In genomic region chrX:10110316-10110932, GRCh38 we compare ENCODE assay signal across 10 cellular contexts. TPM values are rescaled to one million over a fixed set of nuclear protein-coding genes. Genes with fewer than 3 reads are reported as not detected.
DNase-seq lines count a peak whose midpoint lies in the region; ATAC-seq, FAIRE-seq and TF ChIP-seq lines count a peak whose summit lies in the region.
"Had no signal": no experiment of that assay in that cellular context is flagged by ENCODE, and none has a peak within 500 bp of the region (broad histone marks: within the 10 kb centered on the region; RNA-seq: fewer than 3 reads in every experiment).

No MANE protein-coding gene starts in this region.

- H3K4me1 Mint-ChIP-seq in CD8-positive, alpha-beta T cell (ENCODE audit: low read depth), result peaks cover 77% of the 10 kb centered on the region
- peaks cover 5% of the 10 kb centered on the region for H3K4me1 Mint-ChIP-seq in HFFc6 (ENCODE audit: low read depth)
- H3K4me1 Mint-ChIP-seq in astrocyte (ENCODE audit: low read depth, unreplicated experiment), result no peaks in the 10 kb centered on the region

- DNase-seq in CD8-positive, alpha-beta T cell, result peak in 1 of 7 experiments; percentile 33
- no peak for DNase-seq in HFFc6
- no peak for DNase-seq in astrocyte (ENCODE audit: low read depth)
- no peak for DNase-seq in prostate gland (ENCODE audit: low spot score)
- DNase-seq in cortex of kidney (lab: John Stamatoyannopoulos, UW), result no peak

- no peaks in the 10 kb centered on the region for H3K36me3 ChIP-seq in CD8-positive, alpha-beta T cell (ENCODE audit: insufficient read depth, low read length)
- H3K36me3 ChIP-seq in astrocyte (ENCODE audit: insufficient read depth, low read length), result no peaks in the 10 kb centered on the region
- no peaks in the 10 kb centered on the region for H3K36me3 ChIP-seq in prostate gland

- H3K27me3 ChIP-seq in CD8-positive, alpha-beta T cell (ENCODE audit: insufficient read depth, low read length), result no peaks in the 10 kb centered on the region
- H3K27me3 ChIP-seq in astrocyte (ENCODE audit: insufficient read depth, low read length) (no peaks in the 10 kb centered on the region), prostate gland (replicated peaks; ENCODE audit: insufficient read depth) (no peaks in the 10 kb centered on the region)

- no peaks in the 10 kb centered on the region for H3K79me2 ChIP-seq in astrocyte (ENCODE audit: insufficient read depth, low read length)
- H3K79me2 ChIP-seq: parathyroid adenoma had no signal

- TF ChIP-seq CTCF in CD8-positive, alpha-beta T cell (IDR thresholded peaks at IDR 0.05), result no peak
- no peak for TF ChIP-seq CTCF in HFFc6 (IDR thresholded peaks at IDR 0.05)
- TF ChIP-seq CTCF in astrocyte (IDR thresholded peaks at IDR 0.05; ENCODE audit: insufficient read depth, low read depth, low read length), result no peak
- no peak for TF ChIP-seq CTCF in prostate gland (IDR thresholded peaks at IDR 0.05)

- no peak overlapping the region for H2AFZ ChIP-seq in astrocyte (ENCODE audit: low read depth, low read length)
- H2AFZ ChIP-seq: parathyroid adenoma had no signal

- H3K9me3 ChIP-seq in CD8-positive, alpha-beta T cell (ENCODE audit: low read length), result no peaks in the 10 kb centered on the region
- no peaks in the 10 kb centered on the region for H3K9me3 ChIP-seq in astrocyte (ENCODE audit: insufficient read depth, low read depth, low read length)
- no peaks in the 10 kb centered on the region for H3K9me3 ChIP-seq in prostate gland

- TF ChIP-seq POLR2A in prostate gland (IDR thresholded peaks at IDR 0.05), result no peak

- H3K9me3 Mint-ChIP-seq in CD8-positive, alpha-beta T cell, result no peaks in the 10 kb centered on the region
- no peaks in the 10 kb centered on the region for H3K9me3 Mint-ChIP-seq in HFFc6
- no peaks in the 10 kb centered on the region for H3K9me3 Mint-ChIP-seq in astrocyte (ENCODE audit: unreplicated experiment)

- H4K20me1 ChIP-seq in astrocyte (ENCODE audit: insufficient read depth, low read length), result no peaks in the 10 kb centered on the region

- peak; percentile 2 for ATAC-seq in CD8-positive, alpha-beta T cell
- ATAC-seq in HG02759 (IDR thresholded peaks at IDR 0.05; ENCODE audit: unreplicated experiment) (no peak), HG03442 (IDR thresholded peaks at IDR 0.05; ENCODE audit: unreplicated experiment) (no peak), HG03521 (IDR thresholded peaks at IDR 0.05; ENCODE audit: unreplicated experiment) (no peak)

- H3K4me3 ChIP-seq in CD8-positive, alpha-beta T cell (ENCODE audit: low read depth, low read length), result peak overlapping the region; percentile 55
- H3K4me3 ChIP-seq in astrocyte (ENCODE audit: insufficient read depth, low read depth, low read length), result no peak overlapping the region
- no peak overlapping the region for H3K4me3 ChIP-seq in prostate gland

- H3K4me2 ChIP-seq in astrocyte (ENCODE audit: low read length), result no peak overlapping the region

- H3K27ac Mint-ChIP-seq in CD8-positive, alpha-beta T cell, result peak overlapping the region; percentile 100
- H3K27ac Mint-ChIP-seq in HFFc6, result peak overlapping the region; percentile 22; the same call in 1 of the 2 replicates
- H3K27ac Mint-ChIP-seq in astrocyte (ENCODE audit: unreplicated experiment), result no peak overlapping the region

- no peak overlapping the region for H3K9ac ChIP-seq in astrocyte (ENCODE audit: low read length)
- H3K9ac ChIP-seq: parathyroid adenoma had no signal

- H3K4me1 ChIP-seq in CD8-positive, alpha-beta T cell (ENCODE audit: insufficient read depth, low read length), result peaks cover 75% of the 10 kb centered on the region
- H3K4me1 ChIP-seq in astrocyte (ENCODE audit: insufficient read depth, low read length) (no peaks in the 10 kb centered on the region), prostate gland (replicated peaks) (no peaks in the 10 kb centered on the region)
- H3K4me1 ChIP-seq: parathyroid adenoma had no signal

- FAIRE-seq in astrocyte (lab: Jason Lieb, UNC), result peak; percentile 52

- no peaks in the 10 kb centered on the region for H3K27me3 Mint-ChIP-seq in CD8-positive, alpha-beta T cell (ENCODE audit: low read depth)
- H3K27me3 Mint-ChIP-seq in HFFc6 (ENCODE audit: insufficient read depth) (no peaks in the 10 kb centered on the region; the same call in 1 of the 2 replicates), astrocyte (ENCODE audit: low read depth, unreplicated experiment) (no peaks in the 10 kb centered on the region)

- CTCF ChIA-PET in CD8-positive, alpha-beta T cell (lab: Charles Lee), result interaction anchor here (0.9 to 4.3 kb wide), 11 partner anchors 9 to 115 kb away, joined by 3 to 32 read pairs (median 7); no protein-coding TSS in a partner anchor

- H3K4me3 Mint-ChIP-seq in CD8-positive, alpha-beta T cell, result peak overlapping the region; percentile 89
- H3K4me3 Mint-ChIP-seq in HFFc6 (no peak overlapping the region), astrocyte (ENCODE audit: unreplicated experiment) (no peak overlapping the region)

- WGBS in prostate gland, result 79% methylated on average over 14 of the region's 16 CpGs

- POLR2A ChIA-PET in CD8-positive, alpha-beta T cell (lab: Charles Lee), result interaction anchor here (0.9 to 2.7 kb wide), 12 partner anchors 9 to 98 kb away, joined by 3 to 34 read pairs (median 4); no protein-coding TSS in a partner anchor

- intact Hi-C loops in CD8-positive, alpha-beta T cell (cut with DNase I, micrococcal nuclease), result loop anchor here (2.0 to 10.0 kb wide), 3 partner anchors 96 to 1644 kb away; partner anchors contain the start of gene MSL3 (in 1 of the 2)
- intact Hi-C loops in prostate gland (cut with DNase I), result loop anchor here (10.0 kb wide), 2 partner anchors 226 to 1296 kb away; no protein-coding TSS in a partner anchor

- H3K36me3 Mint-ChIP-seq in CD8-positive, alpha-beta T cell, result peaks cover 9% of the 10 kb centered on the region
- H3K36me3 Mint-ChIP-seq in HFFc6 (ENCODE audit: low read depth) (no peaks in the 10 kb centered on the region; the same call in 1 of the 2 replicates), astrocyte (ENCODE audit: low read depth, unreplicated experiment) (peaks cover 5% of the 10 kb centered on the region)

- peak overlapping the region; percentile 77 for H3K27ac ChIP-seq in CD8-positive, alpha-beta T cell (ENCODE audit: low read depth, low read length)
- H3K27ac ChIP-seq in astrocyte (ENCODE audit: low read depth, low read length) (no peak overlapping the region), prostate gland (peak overlapping the region; percentile 23 to 45)
- H3K27ac ChIP-seq: epithelial cell of prostate, parathyroid adenoma had no signal

RNA-seq across cellular contexts. Expression of gene CLCN4, which starts 46.4 kb away (rescaled TPM):
- under 1 TPM in 1 of 2 experiments, not detected in 1; 0.08 TPM for total RNA-seq in CD8-positive, alpha-beta T cell
- under 1 TPM in 2 of 6 experiments, not detected in 4; 0.14 to 0.17 TPM for total RNA-seq in HFFc6 (2021; fragmentation: NEBNext Ultra II Directional; extraction: Animal tissue kit (Norgen Biotek cat#: 25700))
- total RNA-seq in astrocyte (5.9 and 7.2 TPM in 2 replicates), prostate gland (10 to 100 TPM in 1 of 2 donors, under 1 TPM in 1; 0.50 to 15.3 TPM)
